Comparison of ENCODE assay signal across 1 cellular context in genomic region chr9:124385623-124386022, GRCh38.
TF ChIP-seq lines count a peak whose summit lies in the region.

No MANE protein-coding gene starts in this region.

TF ChIP-seq in HEK293, 187 proteins besides CTCF, POLR2A, EP300 and RAD21 (continued from another document):
- TF ChIP-seq ZNF660 (tag by site-specific recombination; IDR thresholded peaks at IDR 0.05) (no peak), IKZF3 (tag by site-specific recombination; IDR thresholded peaks at IDR 0.05) (no peak), ZNF600 (tag by site-specific recombination; IDR thresholded peaks at IDR 0.05) (peak; percentile 50; the same call in 1 of the 2 replicates), HIC1 (tag by site-specific recombination; IDR thresholded peaks at IDR 0.05) (no peak), PATZ1 (tag by site-specific recombination; IDR thresholded peaks at IDR 0.05) (no peak), ZNF157 (tag by site-specific recombination; IDR thresholded peaks at IDR 0.05) (no peak), MYNN (tag by site-specific recombination; IDR thresholded peaks at IDR 0.05; ENCODE audit: borderline replicate concordance) (no peak), TCF7L2 (IDR thresholded peaks at IDR 0.05; ENCODE audit: borderline replicate concordance, low read depth, low read length) (no peak), ZNF529 (tag by site-specific recombination; IDR thresholded peaks at IDR 0.05; ENCODE audit: insufficient replicate concordance) (no peak), ZNF76 (tag by site-specific recombination; IDR thresholded peaks at IDR 0.05; ENCODE audit: borderline replicate concordance, low read depth) (no peak), INSM2 (tag by site-specific recombination; IDR thresholded peaks at IDR 0.05) (no peak), ZNF561 (tag by site-specific recombination; IDR thresholded peaks at IDR 0.05; ENCODE audit: borderline replicate concordance) (no peak)
